In genomic region chr4:3530663-3531254, GRCh38 we compare ENCODE assay signal across 10 cellular contexts. TPM values are rescaled to one million over a fixed set of nuclear protein-coding genes. Genes with fewer than 3 reads are reported as not detected.
DNase-seq lines count a peak whose midpoint lies in the region; ATAC-seq and TF ChIP-seq lines count a peak whose summit lies in the region.
"Had no signal": no experiment of that assay in that cellular context is flagged by ENCODE, and none has a peak within 500 bp of the region (broad histone marks: within the 10 kb centered on the region; RNA-seq: fewer than 3 reads in every experiment).

No MANE protein-coding gene starts in this region.

- H3K27me3 ChIP-seq in BE2C (no peaks in the 10 kb centered on the region), MG63 (no peaks in the 10 kb centered on the region), duodenal mucosa (ENCODE audit: control insufficient read depth in 1 of 2, insufficient read depth in 2 of 2, low read length in 2 of 2) (peaks cover 0 to 3% of the 10 kb centered on the region in 2 donors)

- H3K9me3 ChIP-seq in BE2C (no peaks in the 10 kb centered on the region), MG63 (no peaks in the 10 kb centered on the region), duodenal mucosa (ENCODE audit: control insufficient read depth in 1 of 2, low read length in 2 of 2) (no peaks in the 10 kb centered on the region)

- H3K27me3 Mint-ChIP-seq in natural killer cell treated with Interleukin-12 subunit alpha and Interleukin-12 subunit beta and Interleukin-15 and Interleukin-18, amount 100 ng/mL, for 72 hours = peaks cover 5 to 10% of the 10 kb centered on the region in 2 donors

- H3K4me1 Mint-ChIP-seq in natural killer cell treated with Interleukin-12 subunit alpha and Interleukin-12 subunit beta and Interleukin-15 and Interleukin-18, amount 100 ng/mL, for 72 hours (ENCODE audit: low read depth in 2 of 2) = peaks cover 25 to 34% of the 10 kb centered on the region in 2 donors

- H3K9me3 Mint-ChIP-seq in natural killer cell treated with Interleukin-12 subunit alpha and Interleukin-12 subunit beta and Interleukin-15 and Interleukin-18, amount 100 ng/mL, for 72 hours = no peaks in the 10 kb centered on the region

- ATAC-seq in natural killer cell treated with Interleukin-12 subunit alpha and Interleukin-12 subunit beta and Interleukin-15 and Interleukin-18, amount 100 ng/mL, for 72 hours = no peak

- peak overlapping the region; percentile 98 for H3K4me3 Mint-ChIP-seq in natural killer cell treated with Interleukin-12 subunit alpha and Interleukin-12 subunit beta and Interleukin-15 and Interleukin-18, amount 100 ng/mL, for 72 hours

- peak overlapping the region; percentile 76 for H3K4me3 ChIP-seq in BE2C (ENCODE audit: low read depth, low read length)
- H3K4me3 ChIP-seq in MG63 = peak overlapping the region; percentile 78
- H3K4me3 ChIP-seq in duodenal mucosa (ENCODE audit: low read depth in 1 of 2, low read length in 2 of 2) = peak overlapping the region; percentile 76 to 87

- no peaks in the 10 kb centered on the region for H3K36me3 Mint-ChIP-seq in natural killer cell treated with Interleukin-12 subunit alpha and Interleukin-12 subunit beta and Interleukin-15 and Interleukin-18, amount 100 ng/mL, for 72 hours

- no peak for TF ChIP-seq CTCF in BE2C (IDR thresholded peaks at IDR 0.05; ENCODE audit: low read depth, low read length)

- peak overlapping the region in 1 of 2 donors; percentile 93 for H3K27ac Mint-ChIP-seq in natural killer cell treated with Interleukin-12 subunit alpha and Interleukin-12 subunit beta and Interleukin-15 and Interleukin-18, amount 100 ng/mL, for 72 hours

- H3K36me3 ChIP-seq in BE2C (peaks cover 11% of the 10 kb centered on the region; the same call in 1 of the 2 replicates), MG63 (no peaks in the 10 kb centered on the region), duodenal mucosa (ENCODE audit: control insufficient read depth in 1 of 2, insufficient read depth in 2 of 2, low read length in 2 of 2) (peaks cover 0 to 21% of the 10 kb centered on the region in 2 donors)

- H3K27ac ChIP-seq in duodenal mucosa (ENCODE audit: low read depth, low read length) = no peak overlapping the region

- no peaks in the 10 kb centered on the region; the same call in 1 of the 2 replicates for H3K4me1 ChIP-seq in BE2C
- peaks cover 15 to 22% of the 10 kb centered on the region in 2 donors for H3K4me1 ChIP-seq in duodenal mucosa (ENCODE audit: control insufficient read depth in 1 of 2, insufficient read depth in 2 of 2, low read length in 2 of 2)

- no peak for DNase-seq in BE2C
- no peak for DNase-seq in MG63
- DNase-seq in natural killer cell treated with Interleukin-12 subunit alpha and Interleukin-12 subunit beta and Interleukin-15 and Interleukin-18, amount 100 ng/mL, for 72 hours (ENCODE audit: low spot score) = peak; percentile 52
- no peak for DNase-seq in NCI-H1048 (lab: John Stamatoyannopoulos, UW)
- DNase-seq in GM19240 (ENCODE audit: insufficient read length, low spot score) = no peak
- no peak for DNase-seq in stimulated activated CD4-positive, alpha-beta T cell treated with anti-CD3 and anti-CD28 coated beads, Interleukin-4, amount 100 ng/mL, for 1 hour
- DNase-seq in RKO (ENCODE audit: low spot score) = no peak
- DNase-seq: NCI-H524; stimulated activated naive CD4-positive, alpha-beta T cell treated with Interleukin-2 at 50 U/mL for 16 hours had no signal

- H3K9ac ChIP-seq in duodenal mucosa (ENCODE audit: low read depth in 1 of 2, low read length in 2 of 2) = peak overlapping the region; percentile 73 to 76

RNA-seq across cellular contexts. Expression of gene LRPAP1, which starts 1.5 kb away (rescaled TPM):
- 74.0 TPM for polyA plus RNA-seq in BE2C (2012; ENCODE audit: insufficient read depth, insufficient read length, low read depth)
- 82.3 and 181 TPM in 2 replicates for total RNA-seq in MG63 (2014; rRNA removed; shearing (Covaris generic); ENCODE audit: low replicate concordance)
- 100 to 1,000 TPM; 101 to 118 TPM for total RNA-seq in natural killer cell treated with Interleukin-12 subunit alpha and Interleukin-12 subunit beta and Interleukin-15 and Interleukin-18, amount 100 ng/mL, for 72 hours
